In genomic region chr2:64831134-64831976, GRCh38 we compare ENCODE assay signal across 1 cellular context.
TF ChIP-seq lines count a peak whose summit lies in the region.

No MANE protein-coding gene starts in this region.

TF ChIP-seq in GM12878, 131 proteins besides CTCF, POLR2A, EP300 and RAD21 (continued from another document and continues in another):
- TF ChIP-seq SKIL (IDR thresholded peaks at IDR 0.05; ENCODE audit: low read depth, poor library complexity, severe bottlenecking) = no peak
- TF ChIP-seq, protein P1, sequence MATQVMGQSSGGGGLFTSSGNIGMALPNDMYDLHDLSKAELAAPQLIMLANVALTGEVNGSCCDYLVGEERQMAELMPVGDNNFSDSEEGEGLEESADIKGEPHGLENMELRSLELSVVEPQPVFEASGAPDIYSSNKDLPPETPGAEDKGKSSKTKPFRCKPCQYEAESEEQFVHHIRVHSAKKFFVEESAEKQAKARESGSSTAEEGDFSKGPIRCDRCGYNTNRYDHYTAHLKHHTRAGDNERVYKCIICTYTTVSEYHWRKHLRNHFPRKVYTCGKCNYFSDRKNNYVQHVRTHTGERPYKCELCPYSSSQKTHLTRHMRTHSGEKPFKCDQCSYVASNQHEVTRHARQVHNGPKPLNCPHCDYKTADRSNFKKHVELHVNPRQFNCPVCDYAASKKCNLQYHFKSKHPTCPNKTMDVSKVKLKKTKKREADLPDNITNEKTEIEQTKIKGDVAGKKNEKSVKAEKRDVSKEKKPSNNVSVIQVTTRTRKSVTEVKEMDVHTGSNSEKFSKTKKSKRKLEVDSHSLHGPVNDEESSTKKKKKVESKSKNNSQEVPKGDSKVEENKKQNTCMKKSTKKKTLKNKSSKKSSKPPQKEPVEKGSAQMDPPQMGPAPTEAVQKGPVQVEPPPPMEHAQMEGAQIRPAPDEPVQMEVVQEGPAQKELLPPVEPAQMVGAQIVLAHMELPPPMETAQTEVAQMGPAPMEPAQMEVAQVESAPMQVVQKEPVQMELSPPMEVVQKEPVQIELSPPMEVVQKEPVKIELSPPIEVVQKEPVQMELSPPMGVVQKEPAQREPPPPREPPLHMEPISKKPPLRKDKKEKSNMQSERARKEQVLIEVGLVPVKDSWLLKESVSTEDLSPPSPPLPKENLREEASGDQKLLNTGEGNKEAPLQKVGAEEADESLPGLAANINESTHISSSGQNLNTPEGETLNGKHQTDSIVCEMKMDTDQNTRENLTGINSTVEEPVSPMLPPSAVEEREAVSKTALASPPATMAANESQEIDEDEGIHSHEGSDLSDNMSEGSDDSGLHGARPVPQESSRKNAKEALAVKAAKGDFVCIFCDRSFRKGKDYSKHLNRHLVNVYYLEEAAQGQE (IDR thresholded peaks at IDR 0.05; ENCODE audit: low read depth, low read length) = 0 out of 2 replicates have a peak, but pooled peaks have one; percentile 17
- TF ChIP-seq BHLHE40 (IDR thresholded peaks at IDR 0.05; ENCODE audit: borderline replicate concordance in 1 of 2, low read depth in 2 of 2, low read length in 1 of 2) = peak; percentile 99
- peak; percentile 88 for TF ChIP-seq EED (IDR thresholded peaks at IDR 0.05; ENCODE audit: low read depth)
- peak; percentile 93 for TF ChIP-seq IKZF1 (conservative IDR thresholded peaks at IDR 0.05)
- no peak for TF ChIP-seq ZSCAN29 (IDR thresholded peaks at IDR 0.05)
- TF ChIP-seq SPI1 (IDR thresholded peaks at IDR 0.05; ENCODE audit: borderline replicate concordance, insufficient read depth, low read depth, low read length) = no peak; the same call in 1 of the 2 replicates
- peak; percentile 32; the same call in 1 of the 2 replicates for TF ChIP-seq PKNOX1 (IDR thresholded peaks at IDR 0.05)
- peak; percentile 65 for TF ChIP-seq BACH1 (IDR thresholded peaks at IDR 0.05; ENCODE audit: borderline replicate concordance)
- peak; percentile 39 for TF ChIP-seq MEF2B (IDR thresholded peaks at IDR 0.05; ENCODE audit: partially characterized antibody, poor library complexity, severe bottlenecking)
- TF ChIP-seq, protein P2, sequence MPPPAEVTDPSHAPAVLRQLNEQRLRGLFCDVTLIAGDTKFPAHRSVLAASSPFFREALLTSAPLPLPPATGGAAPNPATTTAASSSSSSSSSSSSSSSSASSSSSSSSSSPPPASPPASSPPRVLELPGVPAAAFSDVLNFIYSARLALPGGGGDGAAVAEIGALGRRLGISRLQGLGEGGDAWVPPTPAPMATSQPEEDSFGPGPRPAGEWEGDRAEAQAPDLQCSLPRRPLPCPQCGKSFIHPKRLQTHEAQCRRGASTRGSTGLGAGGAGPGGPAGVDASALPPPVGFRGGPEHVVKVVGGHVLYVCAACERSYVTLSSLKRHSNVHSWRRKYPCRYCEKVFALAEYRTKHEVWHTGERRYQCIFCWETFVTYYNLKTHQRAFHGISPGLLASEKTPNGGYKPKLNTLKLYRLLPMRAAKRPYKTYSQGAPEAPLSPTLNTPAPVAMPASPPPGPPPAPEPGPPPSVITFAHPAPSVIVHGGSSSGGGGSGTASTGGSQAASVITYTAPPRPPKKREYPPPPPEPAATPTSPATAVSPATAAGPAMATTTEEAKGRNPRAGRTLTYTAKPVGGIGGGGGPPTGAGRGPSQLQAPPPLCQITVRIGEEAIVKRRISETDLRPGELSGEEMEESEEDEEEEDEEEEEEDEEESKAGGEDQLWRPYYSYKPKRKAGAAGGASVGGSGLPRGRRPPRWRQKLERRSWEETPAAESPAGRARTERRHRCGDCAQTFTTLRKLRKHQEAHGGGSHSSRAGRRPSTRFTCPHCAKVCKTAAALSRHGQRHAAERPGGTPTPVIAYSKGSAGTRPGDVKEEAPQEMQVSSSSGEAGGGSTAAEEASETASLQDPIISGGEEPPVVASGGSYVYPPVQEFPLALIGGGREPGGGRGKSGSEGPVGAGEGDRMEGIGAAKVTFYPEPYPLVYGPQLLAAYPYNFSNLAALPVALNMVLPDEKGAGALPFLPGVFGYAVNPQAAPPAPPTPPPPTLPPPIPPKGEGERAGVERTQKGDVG (CRISPR knock-in tag; IDR thresholded peaks at IDR 0.05) = 0 out of 2 replicates have a peak, but pooled peaks have one; percentile 23
- peak; percentile 70 for TF ChIP-seq MYC (IDR thresholded peaks at IDR 0.05; ENCODE audit: insufficient read depth, insufficient read length, insufficient replicate concordance, low read length, severe bottlenecking)
- TF ChIP-seq, protein P3, sequence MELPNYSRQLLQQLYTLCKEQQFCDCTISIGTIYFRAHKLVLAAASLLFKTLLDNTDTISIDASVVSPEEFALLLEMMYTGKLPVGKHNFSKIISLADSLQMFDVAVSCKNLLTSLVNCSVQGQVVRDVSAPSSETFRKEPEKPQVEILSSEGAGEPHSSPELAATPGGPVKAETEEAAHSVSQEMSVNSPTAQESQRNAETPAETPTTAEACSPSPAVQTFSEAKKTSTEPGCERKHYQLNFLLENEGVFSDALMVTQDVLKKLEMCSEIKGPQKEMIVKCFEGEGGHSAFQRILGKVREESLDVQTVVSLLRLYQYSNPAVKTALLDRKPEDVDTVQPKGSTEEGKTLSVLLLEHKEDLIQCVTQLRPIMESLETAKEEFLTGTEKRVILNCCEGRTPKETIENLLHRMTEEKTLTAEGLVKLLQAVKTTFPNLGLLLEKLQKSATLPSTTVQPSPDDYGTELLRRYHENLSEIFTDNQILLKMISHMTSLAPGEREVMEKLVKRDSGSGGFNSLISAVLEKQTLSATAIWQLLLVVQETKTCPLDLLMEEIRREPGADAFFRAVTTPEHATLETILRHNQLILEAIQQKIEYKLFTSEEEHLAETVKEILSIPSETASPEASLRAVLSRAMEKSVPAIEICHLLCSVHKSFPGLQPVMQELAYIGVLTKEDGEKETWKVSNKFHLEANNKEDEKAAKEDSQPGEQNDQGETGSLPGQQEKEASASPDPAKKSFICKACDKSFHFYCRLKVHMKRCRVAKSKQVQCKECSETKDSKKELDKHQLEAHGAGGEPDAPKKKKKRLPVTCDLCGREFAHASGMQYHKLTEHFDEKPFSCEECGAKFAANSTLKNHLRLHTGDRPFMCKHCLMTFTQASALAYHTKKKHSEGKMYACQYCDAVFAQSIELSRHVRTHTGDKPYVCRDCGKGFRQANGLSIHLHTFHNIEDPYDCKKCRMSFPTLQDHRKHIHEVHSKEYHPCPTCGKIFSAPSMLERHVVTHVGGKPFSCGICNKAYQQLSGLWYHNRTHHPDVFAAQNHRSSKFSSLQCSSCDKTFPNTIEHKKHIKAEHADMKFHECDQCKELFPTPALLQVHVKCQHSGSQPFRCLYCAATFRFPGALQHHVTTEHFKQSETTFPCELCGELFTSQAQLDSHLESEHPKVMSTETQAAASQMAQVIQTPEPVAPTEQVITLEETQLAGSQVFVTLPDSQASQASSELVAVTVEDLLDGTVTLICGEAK (IDR thresholded peaks at IDR 0.05; ENCODE audit: borderline replicate concordance) = no peak
- TF ChIP-seq LARP7 (IDR thresholded peaks at IDR 0.05) = 0 out of 2 replicates have a peak, but pooled peaks have one; percentile 36
- no peak for TF ChIP-seq POU2F2 (IDR thresholded peaks at IDR 0.05; ENCODE audit: borderline replicate concordance, low read depth, low read length)
- TF ChIP-seq SUZ12 (IDR thresholded peaks at IDR 0.05; ENCODE audit: unreplicated experiment) = no peak
- peak; percentile 38; the same call in 1 of the 2 replicates for TF ChIP-seq RUNX3 (IDR thresholded peaks at IDR 0.05; ENCODE audit: low read length)
- TF ChIP-seq CREB1 (IDR thresholded peaks at IDR 0.05; ENCODE audit: low read depth) = peak; percentile 73
- TF ChIP-seq, protein P4, sequence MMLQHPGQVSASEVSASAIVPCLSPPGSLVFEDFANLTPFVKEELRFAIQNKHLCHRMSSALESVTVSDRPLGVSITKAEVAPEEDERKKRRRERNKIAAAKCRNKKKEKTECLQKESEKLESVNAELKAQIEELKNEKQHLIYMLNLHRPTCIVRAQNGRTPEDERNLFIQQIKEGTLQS (IDR thresholded peaks at IDR 0.05; ENCODE audit: borderline replicate concordance, extremely low read depth, low read depth, low read length) = peak; percentile 21; the same call in 1 of the 2 replicates
- no peak for TF ChIP-seq TAF1 (IDR thresholded peaks at IDR 0.05; ENCODE audit: borderline replicate concordance, low read depth, low read length)
- peak; percentile 79; the same call in 1 of the 2 replicates for TF ChIP-seq NFIC (IDR thresholded peaks at IDR 0.05; ENCODE audit: low read depth, low read length)
- 0 out of 3 replicates have a peak, but pooled peaks of 1 of the 2 experiments have one; percentile 52 for TF ChIP-seq EGR1 (IDR thresholded peaks at IDR 0.05; ENCODE audit: borderline replicate concordance in 1 of 2, low read depth in 2 of 2, low read length in 2 of 2)
- 0 out of 2 replicates have a peak, but pooled peaks have one; percentile 14 for TF ChIP-seq SIN3A (IDR thresholded peaks at IDR 0.05; ENCODE audit: low read depth, low read length)
- peak; percentile 55; the same call in 1 of the 2 replicates for TF ChIP-seq TBL1XR1 (IDR thresholded peaks at IDR 0.05; ENCODE audit: low read depth, low read length)
- TF ChIP-seq DPF2 (IDR thresholded peaks at IDR 0.05) = peak; percentile 87
- no peak for TF ChIP-seq FOS (IDR thresholded peaks at IDR 0.05; ENCODE audit: borderline replicate concordance, extremely low read depth, insufficient read length)
- 0 out of 2 replicates have a peak, but pooled peaks have one; percentile 40 for TF ChIP-seq MEF2A (IDR thresholded peaks at IDR 0.05; ENCODE audit: insufficient read depth, low read depth, low read length)
- no peak for TF ChIP-seq HDAC2 (IDR thresholded peaks at IDR 0.05)
- TF ChIP-seq ASH2L (IDR thresholded peaks at IDR 0.05; ENCODE audit: borderline replicate concordance, low read depth) = no peak
- peak; percentile 63; the same call in 1 of the 2 replicates for TF ChIP-seq CHD2 (IDR thresholded peaks at IDR 0.05; ENCODE audit: borderline replicate concordance, low read depth, low read length)
- TF ChIP-seq RELB (IDR thresholded peaks at IDR 0.05; ENCODE audit: low read depth) = peak; percentile 67
- no peak for TF ChIP-seq TARDBP (IDR thresholded peaks at IDR 0.05; ENCODE audit: borderline replicate concordance)
- TF ChIP-seq HDAC6 (IDR thresholded peaks at IDR 0.05; ENCODE audit: unreplicated experiment) = no peak
- TF ChIP-seq KLF5 (IDR thresholded peaks at IDR 0.05; ENCODE audit: partially characterized antibody) = peak; percentile 22
- TF ChIP-seq SIX5 (IDR thresholded peaks at IDR 0.05; ENCODE audit: low read depth, low read length, severe bottlenecking) = no peak
- peak; percentile 41; the same call in 1 of the 2 replicates for TF ChIP-seq IRF4 (IDR thresholded peaks at IDR 0.05; ENCODE audit: low read depth, low read length)
- peak; percentile 60 for TF ChIP-seq YY1 (IDR thresholded peaks at IDR 0.05; ENCODE audit: low read depth, low read length)
- peak; percentile 39; the same call in 1 of the 2 replicates for TF ChIP-seq BCL11A (IDR thresholded peaks at IDR 0.05; ENCODE audit: low read depth, low read length)
- TF ChIP-seq ETV6 (conservative IDR thresholded peaks at IDR 0.05 in 1 of 2, IDR thresholded peaks at IDR 0.05 in 1 of 2; ENCODE audit: borderline replicate concordance in 1 of 2, low read depth in 1 of 2) = peak in 1 of 2 experiments; percentile 53; a peak in 1 of 4 replicates
- TF ChIP-seq ZNF207 (IDR thresholded peaks at IDR 0.05; ENCODE audit: borderline replicate concordance) = no peak; the same call in 1 of the 2 replicates
- TF ChIP-seq ZNF274 (IDR thresholded peaks at IDR 0.05; ENCODE audit: insufficient read depth, insufficient read length) = no peak
- peak; percentile 31; the same call in 1 of the 2 replicates for TF ChIP-seq NR2F1 (conservative IDR thresholded peaks at IDR 0.05)
- no peak for TF ChIP-seq IRF5 (IDR thresholded peaks at IDR 0.05; ENCODE audit: borderline replicate concordance)
- peak; percentile 19 for TF ChIP-seq SP1 (IDR thresholded peaks at IDR 0.05; ENCODE audit: low read depth, low read length)
- TF ChIP-seq RB1 (IDR thresholded peaks at IDR 0.05; ENCODE audit: borderline replicate concordance) = peak; percentile 31; the same call in 1 of the 2 replicates
- TF ChIP-seq YBX1 (IDR thresholded peaks at IDR 0.05) = no peak
